In genomic region chr17:61209524-61209923, GRCh38 we compare ENCODE assay signal across 13 cellular contexts.
DNase-seq lines count a peak whose midpoint lies in the region; ATAC-seq and TF ChIP-seq lines count a peak whose summit lies in the region.
"Had no signal": no experiment of that assay in that cellular context is flagged by ENCODE, and none has a peak within 500 bp of the region (broad histone marks: within the 10 kb centered on the region; RNA-seq: fewer than 3 reads in every experiment).

No MANE protein-coding gene starts in this region.

- no peak for TF ChIP-seq EP300 in stomach (IDR thresholded peaks at IDR 0.05)

- no peak for TF ChIP-seq POLR2A in stomach (IDR thresholded peaks at IDR 0.05)

- intact Hi-C loops in Panc1 (cut with micrococcal nuclease; ENCODE audit: unreplicated experiment) = no loop called here
- intact Hi-C loops in dorsolateral prefrontal cortex (cut with DNase I) = loop anchor here in 1 of 2 donors (10.0 kb wide), 1 partner anchor 105 kb away; no protein-coding TSS in a partner anchor
- intact Hi-C loops in lower lobe of right lung (cut with DNase I) = no loop called here
- intact Hi-C loops in stomach (cut with DNase I; ENCODE audit: low total_unique reads) = no loop called here

- H3K27me3 ChIP-seq in Panc1 (ENCODE audit: control insufficient read depth, insufficient read depth, low read length) = no peaks in the 10 kb centered on the region
- no peaks in the 10 kb centered on the region for H3K27me3 ChIP-seq in dorsolateral prefrontal cortex
- H3K27me3 ChIP-seq in lower lobe of right lung (ENCODE audit: low read depth) = no peaks in the 10 kb centered on the region
- no peaks in the 10 kb centered on the region for H3K27me3 ChIP-seq in stomach
- H3K27me3 ChIP-seq in foreskin keratinocyte = no peaks in the 10 kb centered on the region

- H3K9me3 ChIP-seq in Panc1 (ENCODE audit: control insufficient read depth, insufficient read depth, low read depth, low read length) (no peaks in the 10 kb centered on the region), lower lobe of right lung (no peaks in the 10 kb centered on the region), stomach (no peaks in the 10 kb centered on the region)
- H3K9me3 ChIP-seq: prostate gland had no signal

- H3K4me1 ChIP-seq in Panc1 (ENCODE audit: control insufficient read depth, insufficient read depth, low read length) (peaks cover 27% of the 10 kb centered on the region), lower lobe of right lung (peaks cover 40% of the 10 kb centered on the region), stomach (peaks cover 0 to 29% (median 19%) of the 10 kb centered on the region in 4 donors), foreskin keratinocyte (no peaks in the 10 kb centered on the region)
- H3K4me1 ChIP-seq: prostate gland had no signal

- H3K36me3 ChIP-seq in Panc1 (ENCODE audit: control insufficient read depth, insufficient read depth, low read length) (no peaks in the 10 kb centered on the region), lower lobe of right lung (no peaks in the 10 kb centered on the region), stomach (no peaks in the 10 kb centered on the region)
- H3K36me3 ChIP-seq: prostate gland had no signal

- TF ChIP-seq CTCF in Panc1 (IDR thresholded peaks at IDR 0.05) = no peak
- peak in 1 of 56 donors; percentile 1 for TF ChIP-seq CTCF in dorsolateral prefrontal cortex (IDR thresholded peaks at IDR 0.05 in 54 of 56, conservative IDR thresholded peaks at IDR 0.05 in 2 of 56; ENCODE audit: low read depth in 1 of 56, partially characterized antibody in 56 of 56)
- no peak for TF ChIP-seq CTCF in lower lobe of right lung (IDR thresholded peaks at IDR 0.05)
- no peak for TF ChIP-seq CTCF in stomach (IDR thresholded peaks at IDR 0.05)
- no peak for TF ChIP-seq CTCF in foreskin keratinocyte (conservative IDR thresholded peaks at IDR 0.05)

- DNase-seq in Panc1 (ENCODE audit: low read depth, low spot score) (no peak), dorsolateral prefrontal cortex (peak in 2 of 10 donors; percentile 46 to 60), lower lobe of right lung (no peak), stomach (no peak), foreskin keratinocyte (no peak), activated gamma-delta T cell treated with Interleukin-2 at 50 U/mL for 16 hours (no peak), LoVo (ENCODE audit: low spot score) (no peak)
- DNase-seq: activated T-cell treated with anti-CD3 and anti-CD28 coated beads, Interleukin-2, amount 50 U/mL, for 4 hours; CD8-positive, alpha-beta memory T cell; NCI-H524 treated with DMSO at 0.1 percent for 48 hours had no signal

- CTCF ChIA-PET in Panc1 (lab: Charles Lee) = no interaction called here

- 39 to 59% (median 44%) methylated on average over 6 of the region's 6 CpGs for WGBS in stomach, 5 donors

- H3K4me3 ChIP-seq in Panc1 (ENCODE audit: low read depth in 2 of 2, low read length in 2 of 2) (no peak overlapping the region), dorsolateral prefrontal cortex (peak overlapping the region in 48 of 59 donors; percentile 3 to 53 (median 24)), lower lobe of right lung (no peak overlapping the region), stomach (no peak overlapping the region)
- H3K4me3 ChIP-seq: prostate gland had no signal

- in situ Hi-C loops in Panc1 (cut with HindIII; ENCODE audit: low pct_unique_long_range_greater_than_20kb, low sequenced_read_pairs) = no loop called here

- ATAC-seq in Panc1 (no peak), lower lobe of right lung (no peak), foreskin keratinocyte (no peak)
- ATAC-seq in activated CD4-positive, CD25-positive, alpha-beta regulatory T cell treated with anti-CD3 and anti-CD28 coated beads, Interleukin-2, amount 50 U/mL, for 24 hours = no peak
- ATAC-seq: activated T-cell treated with anti-CD3 and anti-CD28 coated beads, Interleukin-2, amount 50 U/mL, for 4 hours; WTC11 had no signal

- POLR2A ChIA-PET in Panc1 (lab: Charles Lee) = no interaction called here

- BruUV-seq in Panc1 (replicated peaks; lab: Mats Ljungman, UMichigan) = no TSS peak

- H3K27ac ChIP-seq in Panc1 (ENCODE audit: low read length) (peak overlapping the region; percentile 73; the same call in 1 of the 2 replicates), dorsolateral prefrontal cortex (peak overlapping the region in 56 of 59 donors; percentile 1 to 85 (median 59)), lower lobe of right lung (peak overlapping the region; percentile 78), stomach (peak overlapping the region; percentile 51 to 75 (median 74)), foreskin keratinocyte (no peak overlapping the region)

Comparison
In these comparisons a context has a peak if more than half of its experiments do, and no peak if none do; other contexts are left out.
1. H3K4me3 ChIP-seq: peak in dorsolateral prefrontal cortex (48 of 59); none in Panc1 (0 of 2), lower lobe of right lung (single experiment) and stomach (0 of 4).